ENCODE assay signal across 7 cellular contexts in genomic region chr6:19261642-19262041, GRCh38.
"Had no signal": no experiment of that assay in that cellular context is flagged by ENCODE, and none has a peak within 500 bp of the region (broad histone marks: within the 10 kb centered on the region; RNA-seq: fewer than 3 reads in every experiment).

No MANE protein-coding gene starts in this region.

- H3K4me3 ChIP-seq: GM23338, HAP-1 had no signal

- H3K9me3 ChIP-seq: HAP-1 had no signal

- DNase-seq: GOT3, H7, H9, HCEC 1CT, HFFc6 had no signal

- H3K36me3 ChIP-seq: HAP-1 had no signal

- H3K4me2 ChIP-seq: GM23338 had no signal

- H2AFZ ChIP-seq: GM23338 had no signal

- H3K4me1 ChIP-seq: HAP-1 had no signal
